28 cellular contexts compared by ENCODE assay signal in genomic region chr2:1208522-1208921, GRCh38.
"Had no signal": no experiment of that assay in that cellular context is flagged by ENCODE, and none has a peak within 500 bp of the region (broad histone marks: within the 10 kb centered on the region; RNA-seq: fewer than 3 reads in every experiment).

No MANE protein-coding gene starts in this region.

- H3K9me3 ChIP-seq: pancreas, prostate gland, testis, thyroid gland had no signal

- FAIRE-seq: pancreas, small intestine had no signal

- H3K27me3 Mint-ChIP-seq: naive B cell; stimulated activated naive CD8-positive, alpha-beta T cell treated with anti-CD3 and anti-CD28 coated beads, Interleukin-15, amount 100 ng/mL, for 72 hours had no signal

- H3K27me3 ChIP-seq: hepatocyte, pancreas, sigmoid colon, spleen, testis, thyroid gland, transverse colon, upper lobe of left lung, vagina had no signal

- H3K27ac Mint-ChIP-seq: mesothelial cell of epicardium; natural killer cell; nephron progenitor cell; stimulated activated effector memory CD8-positive, alpha-beta T cell treated with anti-CD3 and anti-CD28 coated beads, Interleukin-12 subunit alpha, Interleukin-12 subunit beta, amount 100 ng/mL, for 72 hours; stimulated activated naive CD8-positive, alpha-beta T cell treated with anti-CD3 and anti-CD28 coated beads, Interleukin-15, amount 100 ng/mL, for 72 hours had no signal

- ATAC-seq: natural killer cell; pancreas; right cardiac atrium; stimulated activated effector memory CD8-positive, alpha-beta T cell treated with anti-CD3 and anti-CD28 coated beads, Interleukin-12 subunit alpha, Interleukin-12 subunit beta, amount 100 ng/mL, for 72 hours; stimulated activated naive CD8-positive, alpha-beta T cell treated with anti-CD3 and anti-CD28 coated beads, Interleukin-15, amount 100 ng/mL, for 72 hours had no signal

- DNase-seq: islet precursor cell; left ventricle myocardium inferior; mesendoderm; naive B cell; natural killer cell; nephron progenitor cell; nucleus accumbens; pancreas; posterior cingulate gyrus; retina; right cardiac atrium; sigmoid colon; small intestine; spleen; stimulated activated CD4-positive, alpha-beta T cell treated with anti-CD3 and anti-CD28 coated beads, Interleukin-4, amount 100 ng/mL, for 24 hours; stimulated activated naive CD4-positive, alpha-beta T cell treated with Interleukin-2 at 50 U/mL for 16 hours; stimulated activated naive CD8-positive, alpha-beta T cell treated with anti-CD3 and anti-CD28 coated beads, Interleukin-15, amount 100 ng/mL, for 72 hours; substantia nigra; testis; transverse colon had no signal

- H3K4me3 Mint-ChIP-seq: mesothelial cell of epicardium; natural killer cell; nephron progenitor cell; stimulated activated effector memory CD8-positive, alpha-beta T cell treated with anti-CD3 and anti-CD28 coated beads, Interleukin-12 subunit alpha, Interleukin-12 subunit beta, amount 100 ng/mL, for 72 hours; stimulated activated naive CD8-positive, alpha-beta T cell treated with anti-CD3 and anti-CD28 coated beads, Interleukin-15, amount 100 ng/mL, for 72 hours had no signal

- H3K79me2 ChIP-seq: hepatocyte had no signal

- H3K36me3 Mint-ChIP-seq: mesothelial cell of epicardium; natural killer cell; stimulated activated effector memory CD8-positive, alpha-beta T cell treated with anti-CD3 and anti-CD28 coated beads, Interleukin-12 subunit alpha, Interleukin-12 subunit beta, amount 100 ng/mL, for 72 hours had no signal

- H2AFZ ChIP-seq: hepatocyte had no signal

- H3K4me2 ChIP-seq: hepatocyte had no signal

- H3K27ac ChIP-seq: hepatocyte, left ventricle myocardium inferior, pancreas, prostate gland, sigmoid colon, spleen, testis, thyroid gland, transverse colon, upper lobe of left lung, vagina had no signal

- H3K36me3 ChIP-seq: left ventricle myocardium inferior, pancreas, prostate gland, sigmoid colon, thyroid gland, transverse colon, upper lobe of left lung, vagina had no signal

- H3K4me1 Mint-ChIP-seq: mesothelial cell of epicardium; natural killer cell; nephron progenitor cell; stimulated activated effector memory CD8-positive, alpha-beta T cell treated with anti-CD3 and anti-CD28 coated beads, Interleukin-12 subunit alpha, Interleukin-12 subunit beta, amount 100 ng/mL, for 72 hours had no signal

- H3K4me1 ChIP-seq: left ventricle myocardium inferior, pancreas, prostate gland, sigmoid colon, spleen, testis, transverse colon, upper lobe of left lung, vagina had no signal

- H3K4me3 ChIP-seq: hepatocyte, left ventricle myocardium inferior, lung, pancreas, prostate gland, sigmoid colon, spleen, testis, thyroid gland, transverse colon, upper lobe of left lung, vagina had no signal
